Comparison of ENCODE assay signal across 1 cellular context in the genomic region with DNA sequence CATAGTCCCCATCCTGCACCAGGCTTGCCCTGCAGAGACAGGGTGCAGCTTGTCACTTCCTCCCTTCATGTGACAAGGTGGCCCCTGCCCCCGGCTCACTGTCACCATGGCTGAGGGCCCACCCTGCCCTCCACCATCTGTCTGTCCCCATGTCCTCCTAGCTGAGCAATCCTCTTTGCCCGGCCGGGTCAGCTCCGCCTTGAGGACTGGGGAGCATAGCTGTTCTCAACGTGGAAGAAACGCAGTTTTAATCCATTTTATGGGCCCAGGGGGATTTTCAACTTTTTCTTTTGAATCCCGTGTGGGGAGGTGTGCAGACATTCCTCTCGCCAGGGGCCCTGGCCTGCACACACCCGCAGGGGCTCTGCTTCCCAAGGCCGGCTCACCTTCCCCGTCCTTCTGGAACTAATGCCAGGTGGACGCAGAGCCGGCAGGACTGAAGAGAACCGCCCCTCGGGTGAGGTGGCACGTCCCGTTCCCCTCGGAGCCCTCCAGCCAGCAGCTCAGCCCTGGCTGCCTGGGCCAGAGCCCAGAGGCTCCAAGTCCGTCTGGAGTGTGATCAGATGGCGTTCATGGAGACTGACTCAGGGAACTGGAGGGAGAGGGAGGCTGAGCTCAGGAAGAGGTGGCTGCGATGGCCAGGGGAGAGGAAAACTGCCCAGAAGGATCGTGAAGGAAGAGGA.
TF ChIP-seq lines count a peak whose summit lies in the region.

No MANE protein-coding gene starts in this region.

TF ChIP-seq in SK-N-SH, 30 proteins besides CTCF, POLR2A, EP300 and RAD21 (continued from another document):
- TF ChIP-seq, protein P1, sequence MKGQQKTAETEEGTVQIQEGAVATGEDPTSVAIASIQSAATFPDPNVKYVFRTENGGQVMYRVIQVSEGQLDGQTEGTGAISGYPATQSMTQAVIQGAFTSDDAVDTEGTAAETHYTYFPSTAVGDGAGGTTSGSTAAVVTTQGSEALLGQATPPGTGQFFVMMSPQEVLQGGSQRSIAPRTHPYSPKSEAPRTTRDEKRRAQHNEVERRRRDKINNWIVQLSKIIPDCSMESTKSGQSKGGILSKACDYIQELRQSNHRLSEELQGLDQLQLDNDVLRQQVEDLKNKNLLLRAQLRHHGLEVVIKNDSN (IDR thresholded peaks at IDR 0.05; ENCODE audit: borderline replicate concordance, low read depth): no peak
TF ChIP-seq in SK-N-SH: peak in this region for 0.
